In the genomic region with DNA sequence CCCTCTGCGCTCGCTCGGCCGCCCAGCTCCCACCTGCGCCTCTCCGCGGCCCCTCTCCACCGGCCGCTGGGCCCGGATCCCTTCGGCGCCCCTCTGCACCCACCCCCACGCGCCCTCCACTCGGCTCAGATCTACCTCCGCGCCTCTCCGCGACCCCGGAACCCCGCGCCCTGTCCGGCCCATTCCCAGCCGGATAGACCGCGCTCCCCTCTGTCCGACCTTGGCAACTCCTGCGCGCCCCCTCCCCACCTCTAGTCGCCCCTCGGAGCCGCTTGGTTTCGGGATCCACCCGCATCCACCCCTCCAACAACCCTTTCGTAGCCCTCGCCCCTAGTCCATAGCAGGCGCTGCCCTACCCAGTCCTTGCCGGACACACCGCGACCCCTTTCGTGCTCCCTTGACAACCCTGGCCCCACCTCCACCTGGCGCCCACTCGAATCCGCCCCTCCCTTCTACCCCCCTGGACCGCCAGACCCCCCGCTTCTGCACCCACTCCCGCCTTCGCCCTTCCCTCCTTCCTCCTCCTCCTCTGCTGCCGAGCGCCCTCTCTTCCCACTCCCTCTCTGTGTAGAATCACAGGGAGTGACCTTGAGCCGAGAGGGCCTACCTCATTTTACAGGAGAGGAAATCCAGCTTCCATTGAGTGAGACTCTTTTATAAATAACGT, we compare ENCODE assay signal across 8 cellular contexts. TPM values are rescaled to one million over a fixed set of nuclear protein-coding genes. Genes with fewer than 3 reads are reported as not detected.
DNase-seq lines count a peak whose midpoint lies in the region; ATAC-seq and TF ChIP-seq lines count a peak whose summit lies in the region.

No MANE protein-coding gene starts in this region.

- H3K27me3 Mint-ChIP-seq in CD4-positive, alpha-beta memory T cell: no peaks in the 10 kb centered on the region

- peaks cover 0 to 7% of the 10 kb centered on the region in 2 donors for H3K36me3 Mint-ChIP-seq in CD4-positive, alpha-beta memory T cell

- POLR2A ChIA-PET in CD4-positive, alpha-beta memory T cell (lab: Charles Lee; ENCODE audit: partially characterized antibody): interaction anchor here (0.8 to 3.8 kb wide), 25 partner anchors 8 to 1672 kb away, joined by 3 to 44 read pairs (median 7); partner anchors contain the start of genes CDC37L1, JAK2, PLGRKT and PLPP6
- POLR2A ChIA-PET in Panc1 (lab: Charles Lee): no interaction called here

- peak overlapping the region; percentile 98 for H2AFZ ChIP-seq in mammary epithelial cell (ENCODE audit: low read depth, low read length)

- no peaks in the 10 kb centered on the region for H3K36me3 ChIP-seq in CD4-positive, alpha-beta memory T cell (ENCODE audit: insufficient read depth, low read length)
- H3K36me3 ChIP-seq in Panc1 (ENCODE audit: control insufficient read depth, insufficient read depth, low read length) (peaks cover 5% of the 10 kb centered on the region; the same call in 1 of the 2 replicates), mammary epithelial cell (ENCODE audit: insufficient read depth, low read length) (no peaks in the 10 kb centered on the region)

- intact Hi-C loops in CD4-positive, alpha-beta memory T cell (cut with micrococcal nuclease): loop anchor here (1.0 to 5.0 kb wide), 8 partner anchors 17 to 1214 kb away; partner anchors contain the start of genes CDC37L1, JAK2, PLGRKT and PLPP6
- intact Hi-C loops in Panc1 (cut with micrococcal nuclease; ENCODE audit: unreplicated experiment) (no loop called here), mammary epithelial cell (cut with micrococcal nuclease) (loop anchor here (1.0 to 10.0 kb wide), 6 partner anchors 62 to 696 kb away; partner anchors contain the start of genes CDC37L1, PLGRKT and PLPP6)

- H3K27ac Mint-ChIP-seq in CD4-positive, alpha-beta memory T cell: peak overlapping the region; percentile 65 to 94 (median 86)

- 0% methylated on average over 2 of the region's 52 CpGs for WGBS in mammary epithelial cell (ENCODE audit: low coverage, missing lambda C conversion rate)

- H3K9me3 ChIP-seq in CD4-positive, alpha-beta memory T cell (ENCODE audit: control insufficient read depth in 1 of 2, low read length in 2 of 2): no peaks in the 10 kb centered on the region
- H3K9me3 ChIP-seq in Panc1 (ENCODE audit: control insufficient read depth, insufficient read depth, low read depth, low read length) (no peaks in the 10 kb centered on the region), mammary epithelial cell (replicated peaks; ENCODE audit: insufficient read depth, low read length) (no peaks in the 10 kb centered on the region)

- H3K9me3 Mint-ChIP-seq in CD4-positive, alpha-beta memory T cell: no peaks in the 10 kb centered on the region

- BruUV-seq in Panc1 (replicated peaks; lab: Mats Ljungman, UMichigan) (no TSS peak), mammary epithelial cell (replicated peaks; lab: Mats Ljungman, UMichigan) (no TSS peak)

- H3K4me1 Mint-ChIP-seq in CD4-positive, alpha-beta memory T cell: peaks cover 18 to 40% (median 30%) of the 10 kb centered on the region in 4 donors

- peaks cover 29% of the 10 kb centered on the region for H3K4me1 ChIP-seq in CD4-positive, alpha-beta memory T cell (ENCODE audit: insufficient read depth, low read length)
- H3K4me1 ChIP-seq in Panc1 (ENCODE audit: control insufficient read depth, insufficient read depth, low read length): no peaks in the 10 kb centered on the region
- peaks cover 37% of the 10 kb centered on the region for H3K4me1 ChIP-seq in mammary epithelial cell (ENCODE audit: insufficient read depth, low read length)

- peak overlapping the region; percentile 78 for H3K27ac ChIP-seq in CD4-positive, alpha-beta memory T cell (ENCODE audit: low read depth, low read length)
- H3K27ac ChIP-seq in Panc1 (ENCODE audit: low read length) (no peak overlapping the region), mammary epithelial cell (ENCODE audit: insufficient read depth, low read depth, low read length) (peak overlapping the region; percentile 19), skin epidermis (peak overlapping the region; percentile 54 to 97 (median 90))

- peak overlapping the region; percentile 81 to 97 (median 92) for H3K4me3 Mint-ChIP-seq in CD4-positive, alpha-beta memory T cell

- no peaks in the 10 kb centered on the region for H4K20me1 ChIP-seq in mammary epithelial cell (ENCODE audit: insufficient read depth, low read length)

- CTCF ChIA-PET in CD4-positive, alpha-beta memory T cell (lab: Charles Lee; ENCODE audit: partially characterized antibody): interaction anchor here (0.7 to 10.9 kb wide), 6 partner anchors 9 to 137 kb away, joined by 3 to 152 read pairs (median 6); partner anchors contain the start of gene PLPP6
- CTCF ChIA-PET in Panc1 (lab: Charles Lee): no interaction called here
- CTCF ChIA-PET in mammary epithelial cell (lab: Charles Lee; ENCODE audit: low non-redundant PET): no interaction called here

- peak overlapping the region; percentile 45 for H3K9ac ChIP-seq in mammary epithelial cell (ENCODE audit: insufficient read depth, low read length)

- DNase-seq in CD4-positive, alpha-beta memory T cell: peak in 3 of 5 donors; percentile 12 to 40 (median 15)
- DNase-seq in Panc1 (ENCODE audit: low read depth, low spot score): no peak
- DNase-seq in mammary epithelial cell: peak; percentile 29
- peak; percentile 17 for DNase-seq in iris pigment epithelial cell (ENCODE audit: low read depth)
- no peak for DNase-seq in NCI-H187 treated with DMSO at 0.1 percent for 48 hours (lab: John Stamatoyannopoulos, UW)
- DNase-seq in CD1c-positive myeloid dendritic cell (ENCODE audit: extremely low spot score): no peak

- peak overlapping the region; percentile 99 for H3K4me2 ChIP-seq in mammary epithelial cell (ENCODE audit: insufficient read depth, low read depth, low read length)

- TF ChIP-seq CTCF in Panc1 (IDR thresholded peaks at IDR 0.05) (no peak), mammary epithelial cell (conservative IDR thresholded peaks at IDR 0.05 in 1 of 2, IDR thresholded peaks at IDR 0.05 in 1 of 2; ENCODE audit: extremely low read depth in 1 of 2, insufficient read depth in 1 of 2, low read depth in 1 of 2, low read length in 2 of 2) (no peak)

- peak; percentile 7 for ATAC-seq in GM21529 (IDR thresholded peaks at IDR 0.05; ENCODE audit: unreplicated experiment)
- ATAC-seq in Panc1: peak; percentile 53

- H3K79me2 ChIP-seq in mammary epithelial cell (ENCODE audit: insufficient read depth, low read length): peaks cover 41% of the 10 kb centered on the region

- in situ Hi-C loops in Panc1 (cut with HindIII; ENCODE audit: low pct_unique_long_range_greater_than_20kb, low sequenced_read_pairs): no loop called here
- in situ Hi-C loops in mammary epithelial cell (cut with MboI; ENCODE audit: low sequenced_read_pairs in 2 of 2): no loop called here

- peak overlapping the region; percentile 19 to 79 for H3K4me3 ChIP-seq in CD4-positive, alpha-beta memory T cell (ENCODE audit: low read length in 2 of 2)
- H3K4me3 ChIP-seq in Panc1 (ENCODE audit: low read depth in 2 of 2, low read length in 2 of 2) (peak overlapping the region; percentile 51 to 57), mammary epithelial cell (replicated peaks in 1 of 3; ENCODE audit: insufficient read depth in 1 of 3, low read depth in 2 of 3, low read length in 3 of 3) (peak overlapping the region; percentile 76 to 82 (median 80)), skin epidermis (peak overlapping the region; percentile 75 to 89 (median 78))

- dilution Hi-C loops in mammary epithelial cell (cut with HindIII; ENCODE audit: low sequenced_read_pairs): no loop called here

- H3K27me3 ChIP-seq in CD4-positive, alpha-beta memory T cell (ENCODE audit: insufficient read depth, low read length): no peaks in the 10 kb centered on the region
- H3K27me3 ChIP-seq in Panc1 (ENCODE audit: control insufficient read depth, insufficient read depth, low read length): no peaks in the 10 kb centered on the region
- H3K27me3 ChIP-seq in mammary epithelial cell (ENCODE audit: insufficient read depth, low read length): no peaks in the 10 kb centered on the region

RNA-seq across cellular contexts. Expression of gene AK3, which starts 0.5 kb away (rescaled TPM):
- total RNA-seq in CD4-positive, alpha-beta memory T cell: 10 to 100 TPM; 23.1 to 25.2 TPM
- polyA plus RNA-seq in CD4-positive, alpha-beta memory T cell: 10 to 100 TPM; 28.3 to 47.9 TPM
- total RNA-seq in Panc1 (2021; ENCODE audit: unreplicated experiment): 15.9 TPM
- polyA plus RNA-seq in Panc1 (2012; ENCODE audit: insufficient read length): 27.2 TPM
- total RNA-seq in mammary epithelial cell: 10 to 100 TPM; 36.5 to 73.3 TPM
- polyA plus RNA-seq in mammary epithelial cell: 23.3 TPM
- 18.5 TPM for polyA minus RNA-seq in mammary epithelial cell

RNA-seq across cellular contexts. Expression of gene RCL1, which starts 51.2 kb away (rescaled TPM):
- total RNA-seq in CD4-positive, alpha-beta memory T cell: 10 to 100 TPM; 15.2 to 17.8 TPM
- 10 to 100 TPM; 15.5 to 21.1 TPM for polyA plus RNA-seq in CD4-positive, alpha-beta memory T cell
- total RNA-seq in Panc1 (2021; ENCODE audit: unreplicated experiment) (11.2 TPM), mammary epithelial cell (10 to 100 TPM; 20.7 to 24.2 TPM)
- polyA plus RNA-seq in Panc1 (2012; ENCODE audit: insufficient read length): 6.7 TPM
- 14.4 TPM for polyA plus RNA-seq in mammary epithelial cell
- 55.9 TPM for polyA minus RNA-seq in mammary epithelial cell

Comparison
In these comparisons a context has a peak if more than half of its experiments do, and no peak if none do; other contexts are left out.
1. DNase-seq: peak in CD4-positive, alpha-beta memory T cell (3 of 5), mammary epithelial cell (single experiment) and iris pigment epithelial cell (single experiment); none in Panc1 (single experiment), NCI-H187 treated with DMSO at 0.1 percent for 48 hours (single experiment) and CD1c-positive myeloid dendritic cell (single experiment).
2. Peak in every context shown above with its lines, with median percentiles within 50 percentile points of each other: H3K4me3 ChIP-seq.